In the genomic region with DNA sequence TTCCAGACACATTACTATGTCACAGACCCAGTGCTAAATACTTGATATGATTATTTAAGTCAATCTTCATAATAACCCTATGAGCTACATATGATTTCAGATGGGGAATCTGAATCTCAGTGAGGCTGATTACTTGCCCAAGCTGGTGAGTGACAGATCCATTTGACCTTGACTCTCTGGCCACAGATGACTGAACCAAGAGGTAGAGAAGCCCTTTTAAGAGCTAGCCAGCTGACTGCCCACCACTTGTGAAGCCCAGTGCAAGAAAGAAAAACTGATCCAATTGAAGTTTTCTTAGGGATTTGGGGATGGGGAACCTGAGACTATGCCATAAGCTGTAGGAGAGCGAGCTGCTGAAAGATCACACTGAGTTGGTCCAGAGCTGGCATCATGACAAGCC, we compare ENCODE assay signal across 24 cellular contexts.
"Had no signal": no experiment of that assay in that cellular context is flagged by ENCODE, and none has a peak within 500 bp of the region (broad histone marks: within the 10 kb centered on the region; RNA-seq: fewer than 3 reads in every experiment).

No MANE protein-coding gene starts in this region.

- ATAC-seq: activated CD4-positive, alpha-beta T cell treated with anti-CD3 and anti-CD28 coated beads for 36 hours; activated CD8-positive, alpha-beta memory T cell treated with anti-CD3 and anti-CD28 coated beads, Interleukin-2, amount 10 ng/mL, durations not matched to agents 7 days and 5 days; activated CD8-positive, alpha-beta T cell treated with anti-CD3 and anti-CD28 coated beads, Interleukin-2, amount 10 ng/mL, durations not matched to agents 7 days and 5 days; gastroesophageal sphincter had no signal

- H3K4me3 Mint-ChIP-seq: activated CD4-positive, alpha-beta memory T cell treated with anti-CD3 and anti-CD28 coated beads for 36 hours; activated CD4-positive, alpha-beta T cell treated with anti-CD3 and anti-CD28 coated beads for 36 hours; activated CD4-positive, alpha-beta T cell treated with anti-CD3 and anti-CD28 coated beads, Interleukin-2, amount 10 ng/mL, durations not matched to agents 24 days and 14 days; activated CD8-positive, alpha-beta memory T cell treated with anti-CD3 and anti-CD28 coated beads, Interleukin-2, amount 10 ng/mL, durations not matched to agents 7 days and 5 days; activated CD8-positive, alpha-beta T cell treated with anti-CD3 and anti-CD28 coated beads, Interleukin-2, amount 10 ng/mL, durations not matched to agents 7 days and 5 days; activated naive CD8-positive, alpha-beta T cell treated with anti-CD3 and anti-CD28 coated beads for 36 hours; activated T-helper 1 cell treated with anti-CD3 and anti-CD28 coated beads, Interleukin-12 subunit alpha, Interleukin-12 subunit beta, Interleukin-2, Interleukin-4 antibody, amounts not matched to agents 30 ng/mL and 10 ng/mL and 1 ng/mL, durations not matched to agents 14 hours and 24 hours and 36 hours; brain had no signal

- DNase-seq: activated CD4-positive, alpha-beta memory T cell treated with anti-CD3 and anti-CD28 coated beads for 36 hours; activated CD4-positive, alpha-beta T cell treated with anti-CD3 and anti-CD28 coated beads for 36 hours; activated CD4-positive, alpha-beta T cell treated with anti-CD3 and anti-CD28 coated beads, Interleukin-2, amount 10 ng/mL, durations not matched to agents 24 days and 14 days; activated CD4-positive, CD25-positive, alpha-beta regulatory T cell; activated CD4-positive, CD25-positive, alpha-beta regulatory T cell treated with anti-CD3 and anti-CD28 coated beads, Interleukin-2, amount 50 U/mL, for 72 hours; activated CD8-positive, alpha-beta memory T cell treated with anti-CD3 and anti-CD28 coated beads, Interleukin-2, amount 10 ng/mL, durations not matched to agents 7 days and 5 days; activated CD8-positive, alpha-beta memory T cell treated with anti-CD3 and anti-CD28 coated beads, Interleukin-2, amount 50 U/mL, for 4 hours; activated CD8-positive, alpha-beta T cell treated with anti-CD3 and anti-CD28 coated beads, Interleukin-2, amount 10 ng/mL, durations not matched to agents 7 days and 5 days; activated effector memory CD4-positive, alpha-beta T cell treated with anti-CD3 and anti-CD28 coated beads, Interleukin-2, amount 50 U/mL, for 16 hours; activated naive CD4-positive, alpha-beta T cell treated with anti-CD3 and anti-CD28 coated beads, Interleukin-2, amount 50 U/mL, for 16 hours; activated naive CD8-positive, alpha-beta T cell treated with anti-CD3 and anti-CD28 coated beads for 36 hours; activated T-cell treated with anti-CD3 and anti-CD28 coated beads, Interleukin-2, amount 50 U/mL, for 1 hour; activated T-cell treated with anti-CD3 and anti-CD28 coated beads, Interleukin-2, amount 50 U/mL, for 48 hours; central memory CD4-positive, alpha-beta T cell; cerebellar nuclear complex; colonic mucosa; effector CD8-positive, alpha-beta T cell; esophagus squamous epithelium; foreskin melanocyte; T-helper 2 cell had no signal

- H3K27me3 Mint-ChIP-seq: activated CD4-positive, alpha-beta memory T cell treated with anti-CD3 and anti-CD28 coated beads for 36 hours; activated CD4-positive, alpha-beta T cell treated with anti-CD3 and anti-CD28 coated beads for 36 hours; activated CD4-positive, alpha-beta T cell treated with anti-CD3 and anti-CD28 coated beads, Interleukin-2, amount 10 ng/mL, durations not matched to agents 24 days and 14 days; activated CD8-positive, alpha-beta memory T cell treated with anti-CD3 and anti-CD28 coated beads, Interleukin-2, amount 10 ng/mL, durations not matched to agents 7 days and 5 days; activated naive CD8-positive, alpha-beta T cell treated with anti-CD3 and anti-CD28 coated beads for 36 hours; brain had no signal

- H3K27ac Mint-ChIP-seq: activated CD4-positive, alpha-beta memory T cell treated with anti-CD3 and anti-CD28 coated beads for 36 hours; activated CD4-positive, alpha-beta T cell treated with anti-CD3 and anti-CD28 coated beads for 36 hours; activated CD4-positive, alpha-beta T cell treated with anti-CD3 and anti-CD28 coated beads, Interleukin-2, amount 10 ng/mL, durations not matched to agents 24 days and 14 days; activated CD8-positive, alpha-beta memory T cell treated with anti-CD3 and anti-CD28 coated beads, Interleukin-2, amount 10 ng/mL, durations not matched to agents 7 days and 5 days; activated CD8-positive, alpha-beta T cell treated with anti-CD3 and anti-CD28 coated beads, Interleukin-2, amount 10 ng/mL, durations not matched to agents 7 days and 5 days; activated naive CD8-positive, alpha-beta T cell treated with anti-CD3 and anti-CD28 coated beads for 36 hours; activated T-helper 1 cell treated with anti-CD3 and anti-CD28 coated beads, Interleukin-12 subunit alpha, Interleukin-12 subunit beta, Interleukin-2, Interleukin-4 antibody, amounts not matched to agents 30 ng/mL and 10 ng/mL and 1 ng/mL, durations not matched to agents 14 hours and 24 hours and 36 hours; activated T-helper 2 cell treated with anti-CD3 and anti-CD28 coated beads, Interferon-gamma antibody, Interleukin-2, Interleukin-4, amounts not matched to agents 10 μg/mL and 5 μg/mL and 100 μg/mL, durations not matched to agents 14 hours and 24 hours and 36 hours had no signal
